Comparison of ENCODE assay signal across 7 cellular contexts in the genomic region with DNA sequence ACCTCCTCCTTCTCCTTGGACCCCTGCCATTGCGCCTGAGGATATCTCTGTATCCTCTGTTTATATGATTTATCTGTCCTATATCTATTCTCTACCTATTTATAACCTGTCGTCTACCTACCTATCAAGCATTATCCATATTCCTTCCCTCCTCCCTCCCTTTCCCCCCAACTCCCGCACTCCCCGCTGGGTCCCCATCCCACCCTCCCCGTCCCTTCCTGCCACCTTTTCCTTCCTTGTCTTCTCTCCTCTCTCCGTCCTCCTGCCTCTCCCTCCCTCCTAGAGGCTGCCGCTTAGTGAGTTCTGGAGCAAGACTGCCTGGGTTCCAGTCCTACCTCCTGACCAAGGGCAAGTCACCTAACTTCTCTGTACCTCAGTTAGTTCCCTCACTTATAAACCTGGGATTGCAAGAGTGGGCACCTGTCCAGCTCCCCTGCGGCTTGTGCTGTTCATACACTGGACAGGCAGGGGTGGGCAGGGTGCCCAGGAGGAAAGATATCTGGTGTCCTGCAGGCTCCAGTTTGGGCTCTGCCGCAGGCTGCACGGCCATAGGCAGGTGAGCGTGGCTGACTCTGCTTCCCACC. TPM values are rescaled to one million over a fixed set of nuclear protein-coding genes. Genes with fewer than 3 reads are reported as not detected.
DNase-seq lines count a peak whose midpoint lies in the region; ATAC-seq, FAIRE-seq and TF ChIP-seq lines count a peak whose summit lies in the region.

No MANE protein-coding gene starts in this region.

- H3K9me3 ChIP-seq in Panc1 (ENCODE audit: control insufficient read depth, insufficient read depth, low read depth, low read length) (no peaks in the 10 kb centered on the region), pancreas (no peaks in the 10 kb centered on the region)

- H3K36me3 ChIP-seq in H7 (replicated peaks; ENCODE audit: control insufficient read depth, insufficient read depth, low read length) (no peaks in the 10 kb centered on the region), Panc1 (ENCODE audit: control insufficient read depth, insufficient read depth, low read length) (no peaks in the 10 kb centered on the region), pancreas (no peaks in the 10 kb centered on the region)

- POLR2A ChIA-PET in Panc1 (lab: Charles Lee) = no interaction called here

- CTCF ChIA-PET in Panc1 (lab: Charles Lee) = interaction anchor here (0.6 to 1.4 kb wide), 2 partner anchors 46 to 1402 kb away, joined by 3 to 5 read pairs; no protein-coding TSS in a partner anchor

- no peak for DNase-seq in H7
- DNase-seq in Panc1 (ENCODE audit: low read depth, low spot score) = no peak
- peak; percentile 40 for DNase-seq in fibroblast of mammary gland (ENCODE audit: low read depth)
- peak; percentile 88 to 98 (median 91) for DNase-seq in pancreas
- no peak for DNase-seq in NCI-H2227 (lab: John Stamatoyannopoulos, UW; ENCODE audit: unreplicated experiment)
- DNase-seq in effector CD4-positive, alpha-beta T cell = no peak
- DNase-seq in GM20000 (ENCODE audit: low spot score) = no peak

- ATAC-seq in Panc1 (peak; percentile 23), pancreas (peak; percentile 60 to 73 (median 70))

- H3K4me3 ChIP-seq in H7 (ENCODE audit: insufficient read depth, low read depth, low read length) (peak overlapping the region; percentile 60; the same call in 1 of the 2 replicates), Panc1 (ENCODE audit: low read depth in 2 of 2, low read length in 2 of 2) (peak overlapping the region in 1 of 2 experiments; percentile 40; a peak in 3 of 4 replicates), fibroblast of mammary gland (ENCODE audit: control insufficient read depth, low read depth, low read length) (no peak overlapping the region), pancreas (peak overlapping the region in 2 of 4 donors; percentile 16 to 23)

- H3K27me3 ChIP-seq in H7 (ENCODE audit: control insufficient read depth, insufficient read depth, low read length) (peaks cover 2% of the 10 kb centered on the region; the same call in 1 of the 2 replicates), Panc1 (ENCODE audit: control insufficient read depth, insufficient read depth, low read length) (no peaks in the 10 kb centered on the region), pancreas (no peaks in the 10 kb centered on the region)

- H3K4me1 ChIP-seq in Panc1 (ENCODE audit: control insufficient read depth, insufficient read depth, low read length) (peaks cover 24% of the 10 kb centered on the region), pancreas (peaks cover 14 to 21% (median 17%) of the 10 kb centered on the region in 3 donors)

- FAIRE-seq in pancreas (lab: Jason Lieb, UNC) = no peak

- in situ Hi-C loops in Panc1 (cut with HindIII; ENCODE audit: low pct_unique_long_range_greater_than_20kb, low sequenced_read_pairs) = no loop called here

- WGBS in pancreas, 2 donors = 3 to 7% methylated on average over 11 of the region's 11 CpGs

- no peak overlapping the region; the same call in 1 of the 2 replicates for H3K27ac ChIP-seq in Panc1 (ENCODE audit: low read length)
- H3K27ac ChIP-seq in pancreas = peak overlapping the region; percentile 53 to 78 (median 76)

- intact Hi-C loops in Panc1 (cut with micrococcal nuclease; ENCODE audit: unreplicated experiment) = no loop called here
- intact Hi-C loops in pancreas (cut with DNase I) = no loop called here

- BruUV-seq in Panc1 (replicated peaks; lab: Mats Ljungman, UMichigan) = no TSS peak

- TF ChIP-seq CTCF in Panc1 (IDR thresholded peaks at IDR 0.05) = 0 out of 2 replicates have a peak, but pooled peaks have one; percentile 12
- no peak for TF ChIP-seq CTCF in fibroblast of mammary gland (conservative IDR thresholded peaks at IDR 0.05; ENCODE audit: control insufficient read depth, insufficient read depth, low read depth, low read length)
- TF ChIP-seq CTCF in pancreas (IDR thresholded peaks at IDR 0.05) = no peak
- no peak for TF ChIP-seq CTCF in GM20000 (IDR thresholded peaks at IDR 0.05; ENCODE audit: extremely low read depth, missing control alignments)

RNA-seq across cellular contexts. Expression of a gene that starts 16.1 kb away (rescaled TPM):
- total RNA-seq in H7 (2014; rRNA removed; shearing (Covaris generic)) = 13.4 and 17.7 TPM in 2 replicates
- total RNA-seq in Panc1 (2021; ENCODE audit: unreplicated experiment) (0.62 TPM), pancreas (10 to 100 TPM; 20.8 to 38.1 (median 24.6) TPM)
- 1.4 TPM for polyA plus RNA-seq in Panc1 (2012; ENCODE audit: insufficient read length)
- 10 to 100 TPM; 40.0 to 78.0 TPM for polyA plus RNA-seq in pancreas

RNA-seq across cellular contexts. Expression of a gene that starts 17.7 kb away (rescaled TPM):
- total RNA-seq in H7 (2014; rRNA removed; shearing (Covaris generic)) = 25.3 and 30.7 TPM in 2 replicates
- total RNA-seq in Panc1 (2021; ENCODE audit: unreplicated experiment) = 268 TPM
- polyA plus RNA-seq in Panc1 (2012; ENCODE audit: insufficient read length) = 274 TPM
- total RNA-seq in pancreas = 100 to 1,000 TPM in 4 of 6 donors, 10 to 100 TPM in 2; 64.8 to 173 (median 129) TPM
- 100 to 1,000 TPM; 313 to 657 TPM for polyA plus RNA-seq in pancreas

RNA-seq across cellular contexts. Expression of a gene that starts 32.2 kb away (rescaled TPM):
- 3.5 and 7.9 TPM in 2 replicates for total RNA-seq in H7 (2014; rRNA removed; shearing (Covaris generic))
- total RNA-seq in Panc1 (2021; ENCODE audit: unreplicated experiment) = 5.1 TPM
- polyA plus RNA-seq in Panc1 (2012; ENCODE audit: insufficient read length) = 10.9 TPM
- total RNA-seq in pancreas = 10 to 100 TPM in 5 of 6 donors, 1 to 10 TPM in 1; 8.6 to 23.4 (median 16.9) TPM
- polyA plus RNA-seq in pancreas = 10 to 100 TPM in 1 of 2 donors, 1 to 10 TPM in 1; 4.2 to 12.1 TPM

RNA-seq across cellular contexts. Expression of a gene that starts 41.7 kb away (rescaled TPM):
- 0.70 and 4.3 TPM in 2 replicates for total RNA-seq in H7 (2014; rRNA removed; shearing (Covaris generic))
- total RNA-seq in Panc1 (2021; ENCODE audit: unreplicated experiment) (7.1 TPM), pancreas (10 to 100 TPM in 4 of 6 donors, 1 to 10 TPM in 2; 8.2 to 48.0 (median 20.4) TPM)
- polyA plus RNA-seq in Panc1 (2012; ENCODE audit: insufficient read length) = 15.4 TPM
- 10 to 100 TPM in 1 of 2 donors, 1 to 10 TPM in 1; 7.5 to 15.1 TPM for polyA plus RNA-seq in pancreas

Comparison
In these comparisons a context has a peak if more than half of its experiments do, and no peak if none do; other contexts are left out.
1. DNase-seq: peak in fibroblast of mammary gland (single experiment) and pancreas (6 of 6); none in H7 (single experiment), Panc1 (single experiment), NCI-H2227 (single experiment), effector CD4-positive, alpha-beta T cell (single experiment) and GM20000 (single experiment).